In the genomic region with DNA sequence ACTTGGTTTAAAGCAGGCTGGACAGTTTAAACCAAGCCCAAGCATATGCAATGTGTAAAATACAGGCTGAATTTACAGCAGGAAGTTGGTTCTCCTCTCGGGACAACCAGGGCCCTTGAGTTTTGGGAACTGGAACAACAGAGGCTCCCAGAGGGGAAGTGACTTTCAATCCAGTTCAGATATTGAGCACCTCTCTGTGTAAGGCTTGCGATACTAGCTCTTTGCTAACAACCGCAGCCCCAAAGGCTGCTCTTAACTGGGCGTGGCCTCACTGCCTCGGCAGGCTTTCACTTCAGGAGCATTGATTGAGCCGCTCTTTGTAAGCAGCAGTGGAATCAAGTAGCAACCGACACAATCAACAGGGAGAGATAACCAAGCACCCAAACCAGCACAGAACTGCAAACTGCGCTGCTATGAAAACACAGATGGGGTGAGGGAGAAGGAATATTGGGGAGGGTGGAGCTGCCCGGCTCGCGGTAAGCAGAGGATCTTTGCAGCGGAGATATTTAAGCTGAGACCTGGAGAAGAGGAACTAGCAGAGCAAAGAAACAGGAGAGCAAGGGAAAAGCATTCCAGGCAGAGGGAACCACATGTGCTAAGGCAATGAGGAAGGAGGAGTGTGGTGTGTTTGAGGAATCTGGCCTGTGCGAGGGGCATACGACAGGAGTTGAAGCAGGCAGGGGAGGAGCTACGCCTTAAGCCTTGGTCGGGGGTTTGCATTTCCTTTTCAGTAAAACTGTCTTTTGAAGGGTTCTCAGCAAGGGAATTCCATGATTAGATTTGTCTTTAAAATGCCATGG, we compare ENCODE assay signal across 1 cellular context.
TF ChIP-seq lines count a peak whose summit lies in the region.

No MANE protein-coding gene starts in this region.

TF ChIP-seq in K562, 482 proteins besides CTCF, POLR2A, EP300 and RAD21 (continued from another document and continues in another):
- TF ChIP-seq, protein P1, sequence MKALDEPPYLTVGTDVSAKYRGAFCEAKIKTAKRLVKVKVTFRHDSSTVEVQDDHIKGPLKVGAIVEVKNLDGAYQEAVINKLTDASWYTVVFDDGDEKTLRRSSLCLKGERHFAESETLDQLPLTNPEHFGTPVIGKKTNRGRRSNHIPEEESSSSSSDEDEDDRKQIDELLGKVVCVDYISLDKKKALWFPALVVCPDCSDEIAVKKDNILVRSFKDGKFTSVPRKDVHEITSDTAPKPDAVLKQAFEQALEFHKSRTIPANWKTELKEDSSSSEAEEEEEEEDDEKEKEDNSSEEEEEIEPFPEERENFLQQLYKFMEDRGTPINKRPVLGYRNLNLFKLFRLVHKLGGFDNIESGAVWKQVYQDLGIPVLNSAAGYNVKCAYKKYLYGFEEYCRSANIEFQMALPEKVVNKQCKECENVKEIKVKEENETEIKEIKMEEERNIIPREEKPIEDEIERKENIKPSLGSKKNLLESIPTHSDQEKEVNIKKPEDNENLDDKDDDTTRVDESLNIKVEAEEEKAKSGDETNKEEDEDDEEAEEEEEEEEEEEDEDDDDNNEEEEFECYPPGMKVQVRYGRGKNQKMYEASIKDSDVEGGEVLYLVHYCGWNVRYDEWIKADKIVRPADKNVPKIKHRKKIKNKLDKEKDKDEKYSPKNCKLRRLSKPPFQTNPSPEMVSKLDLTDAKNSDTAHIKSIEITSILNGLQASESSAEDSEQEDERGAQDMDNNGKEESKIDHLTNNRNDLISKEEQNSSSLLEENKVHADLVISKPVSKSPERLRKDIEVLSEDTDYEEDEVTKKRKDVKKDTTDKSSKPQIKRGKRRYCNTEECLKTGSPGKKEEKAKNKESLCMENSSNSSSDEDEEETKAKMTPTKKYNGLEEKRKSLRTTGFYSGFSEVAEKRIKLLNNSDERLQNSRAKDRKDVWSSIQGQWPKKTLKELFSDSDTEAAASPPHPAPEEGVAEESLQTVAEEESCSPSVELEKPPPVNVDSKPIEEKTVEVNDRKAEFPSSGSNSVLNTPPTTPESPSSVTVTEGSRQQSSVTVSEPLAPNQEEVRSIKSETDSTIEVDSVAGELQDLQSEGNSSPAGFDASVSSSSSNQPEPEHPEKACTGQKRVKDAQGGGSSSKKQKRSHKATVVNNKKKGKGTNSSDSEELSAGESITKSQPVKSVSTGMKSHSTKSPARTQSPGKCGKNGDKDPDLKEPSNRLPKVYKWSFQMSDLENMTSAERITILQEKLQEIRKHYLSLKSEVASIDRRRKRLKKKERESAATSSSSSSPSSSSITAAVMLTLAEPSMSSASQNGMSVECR (CRISPR knock-in tag; IDR thresholded peaks at IDR 0.05), result no peak
- TF ChIP-seq KDM1A (IDR thresholded peaks at IDR 0.05) (peak; percentile 50 to 63; a peak in 2 of 4 replicates), TBP (optimal IDR thresholded peaks at IDR 0.05; ENCODE audit: low read depth, low read length) (peak; percentile 30), KAT8 (IDR thresholded peaks at IDR 0.05; ENCODE audit: low read depth) (no peak), RBM17 (IDR thresholded peaks at IDR 0.05; ENCODE audit: borderline replicate concordance, low read depth, low read length) (no peak), ZNF347 (CRISPR knock-in tag; IDR thresholded peaks at IDR 0.05; ENCODE audit: low read depth) (no peak), EWSR1 (IDR thresholded peaks at IDR 0.05; ENCODE audit: borderline replicate concordance, low read depth, partially characterized antibody) (no peak), CC2D1A (IDR thresholded peaks at IDR 0.05) (no peak), ZBTB8A (IDR thresholded peaks at IDR 0.05; ENCODE audit: partially characterized antibody) (no peak), KLF13 (tag; IDR thresholded peaks at IDR 0.05; ENCODE audit: borderline replicate concordance, low read depth) (no peak), BMI1 (IDR thresholded peaks at IDR 0.05; ENCODE audit: low read length) (no peak), GATA2 (CRISPR knock-in tag; IDR thresholded peaks at IDR 0.05) (no peak), FOS (IDR thresholded peaks at IDR 0.05; ENCODE audit: extremely low read depth, insufficient read length) (no peak), RBFOX2 (IDR thresholded peaks at IDR 0.05; ENCODE audit: low read depth, low read length) (no peak), POLR2AphosphoS5 (IDR thresholded peaks at IDR 0.05; ENCODE audit: control insufficient read depth, insufficient read depth, low read depth, low read length) (no peak), POLR2AphosphoS2 (IDR thresholded peaks at IDR 0.05; ENCODE audit: low read length) (no peak), LCOR (CRISPR knock-in tag; IDR thresholded peaks at IDR 0.05) (0 out of 2 replicates have a peak, but pooled peaks have one; percentile 47), SMC3 (conservative IDR thresholded peaks at IDR 0.05; ENCODE audit: insufficient read depth, low read depth, low read length) (no peak), MAFK (IDR thresholded peaks at IDR 0.05; ENCODE audit: low read length) (no peak), NR2C1 (IDR thresholded peaks at IDR 0.05) (no peak), NR2C1 (tag; IDR thresholded peaks at IDR 0.05) (no peak), SMARCB1 (IDR thresholded peaks at IDR 0.05; ENCODE audit: insufficient read length, low read depth) (no peak), PYGO2 (tag; IDR thresholded peaks at IDR 0.05) (no peak), FOXA1 (IDR thresholded peaks at IDR 0.05; ENCODE audit: borderline replicate concordance) (no peak), ZBED1 (IDR thresholded peaks at IDR 0.05) (no peak), SRSF9 (IDR thresholded peaks at IDR 0.05; ENCODE audit: borderline replicate concordance, low read depth, low read length) (no peak), NFE2 (IDR thresholded peaks at IDR 0.05; ENCODE audit: low read depth) (no peak), MCM5 (IDR thresholded peaks at IDR 0.05; ENCODE audit: low read depth) (no peak), COPS2 (conservative IDR thresholded peaks at IDR 0.05) (no peak), RCOR1 (IDR thresholded peaks at IDR 0.05; ENCODE audit: borderline replicate concordance in 1 of 2, low read depth in 2 of 2, low read length in 2 of 2) (peak in 1 of 2 experiments; percentile 57; a peak in 1 of 4 replicates), CBX3 (IDR thresholded peaks at IDR 0.05; ENCODE audit: borderline replicate concordance in 1 of 2, low read length in 2 of 2) (no peak), TCF7 (IDR thresholded peaks at IDR 0.05; ENCODE audit: borderline replicate concordance) (no peak)
- TF ChIP-seq, protein P2, sequence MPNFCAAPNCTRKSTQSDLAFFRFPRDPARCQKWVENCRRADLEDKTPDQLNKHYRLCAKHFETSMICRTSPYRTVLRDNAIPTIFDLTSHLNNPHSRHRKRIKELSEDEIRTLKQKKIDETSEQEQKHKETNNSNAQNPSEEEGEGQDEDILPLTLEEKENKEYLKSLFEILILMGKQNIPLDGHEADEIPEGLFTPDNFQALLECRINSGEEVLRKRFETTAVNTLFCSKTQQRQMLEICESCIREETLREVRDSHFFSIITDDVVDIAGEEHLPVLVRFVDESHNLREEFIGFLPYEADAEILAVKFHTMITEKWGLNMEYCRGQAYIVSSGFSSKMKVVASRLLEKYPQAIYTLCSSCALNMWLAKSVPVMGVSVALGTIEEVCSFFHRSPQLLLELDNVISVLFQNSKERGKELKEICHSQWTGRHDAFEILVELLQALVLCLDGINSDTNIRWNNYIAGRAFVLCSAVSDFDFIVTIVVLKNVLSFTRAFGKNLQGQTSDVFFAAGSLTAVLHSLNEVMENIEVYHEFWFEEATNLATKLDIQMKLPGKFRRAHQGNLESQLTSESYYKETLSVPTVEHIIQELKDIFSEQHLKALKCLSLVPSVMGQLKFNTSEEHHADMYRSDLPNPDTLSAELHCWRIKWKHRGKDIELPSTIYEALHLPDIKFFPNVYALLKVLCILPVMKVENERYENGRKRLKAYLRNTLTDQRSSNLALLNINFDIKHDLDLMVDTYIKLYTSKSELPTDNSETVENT (CRISPR knock-in tag; IDR thresholded peaks at IDR 0.05), result no peak
- TF ChIP-seq, protein P3, sequence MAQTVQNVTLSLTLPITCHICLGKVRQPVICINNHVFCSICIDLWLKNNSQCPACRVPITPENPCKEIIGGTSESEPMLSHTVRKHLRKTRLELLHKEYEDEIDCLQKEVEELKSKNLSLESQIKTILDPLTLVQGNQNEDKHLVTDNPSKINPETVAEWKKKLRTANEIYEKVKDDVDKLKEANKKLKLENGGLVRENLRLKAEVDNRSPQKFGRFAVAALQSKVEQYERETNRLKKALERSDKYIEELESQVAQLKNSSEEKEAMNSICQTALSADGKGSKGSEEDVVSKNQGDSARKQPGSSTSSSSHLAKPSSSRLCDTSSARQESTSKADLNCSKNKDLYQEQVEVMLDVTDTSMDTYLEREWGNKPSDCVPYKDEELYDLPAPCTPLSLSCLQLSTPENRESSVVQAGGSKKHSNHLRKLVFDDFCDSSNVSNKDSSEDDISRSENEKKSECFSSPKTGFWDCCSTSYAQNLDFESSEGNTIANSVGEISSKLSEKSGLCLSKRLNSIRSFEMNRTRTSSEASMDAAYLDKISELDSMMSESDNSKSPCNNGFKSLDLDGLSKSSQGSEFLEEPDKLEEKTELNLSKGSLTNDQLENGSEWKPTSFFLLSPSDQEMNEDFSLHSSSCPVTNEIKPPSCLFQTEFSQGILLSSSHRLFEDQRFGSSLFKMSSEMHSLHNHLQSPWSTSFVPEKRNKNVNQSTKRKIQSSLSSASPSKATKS (CRISPR knock-in tag; IDR thresholded peaks at IDR 0.05), result no peak
- TF ChIP-seq, protein P4, sequence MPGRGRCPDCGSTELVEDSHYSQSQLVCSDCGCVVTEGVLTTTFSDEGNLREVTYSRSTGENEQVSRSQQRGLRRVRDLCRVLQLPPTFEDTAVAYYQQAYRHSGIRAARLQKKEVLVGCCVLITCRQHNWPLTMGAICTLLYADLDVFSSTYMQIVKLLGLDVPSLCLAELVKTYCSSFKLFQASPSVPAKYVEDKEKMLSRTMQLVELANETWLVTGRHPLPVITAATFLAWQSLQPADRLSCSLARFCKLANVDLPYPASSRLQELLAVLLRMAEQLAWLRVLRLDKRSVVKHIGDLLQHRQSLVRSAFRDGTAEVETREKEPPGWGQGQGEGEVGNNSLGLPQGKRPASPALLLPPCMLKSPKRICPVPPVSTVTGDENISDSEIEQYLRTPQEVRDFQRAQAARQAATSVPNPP (IDR thresholded peaks at IDR 0.05; ENCODE audit: borderline replicate concordance, insufficient read depth, insufficient read length), result no peak
- TF ChIP-seq, protein P5, sequence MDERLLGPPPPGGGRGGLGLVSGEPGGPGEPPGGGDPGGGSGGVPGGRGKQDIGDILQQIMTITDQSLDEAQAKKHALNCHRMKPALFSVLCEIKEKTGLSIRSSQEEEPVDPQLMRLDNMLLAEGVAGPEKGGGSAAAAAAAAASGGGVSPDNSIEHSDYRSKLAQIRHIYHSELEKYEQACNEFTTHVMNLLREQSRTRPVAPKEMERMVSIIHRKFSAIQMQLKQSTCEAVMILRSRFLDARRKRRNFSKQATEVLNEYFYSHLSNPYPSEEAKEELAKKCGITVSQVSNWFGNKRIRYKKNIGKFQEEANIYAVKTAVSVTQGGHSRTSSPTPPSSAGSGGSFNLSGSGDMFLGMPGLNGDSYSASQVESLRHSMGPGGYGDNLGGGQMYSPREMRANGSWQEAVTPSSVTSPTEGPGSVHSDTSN (CRISPR knock-in tag; IDR thresholded peaks at IDR 0.05; ENCODE audit: low read depth), result no peak
- TF ChIP-seq, protein P5 (tag; conservative IDR thresholded peaks at IDR 0.05; ENCODE audit: low read depth), result 0 out of 2 replicates have a peak, but pooled peaks have one; percentile 5
- TF ChIP-seq, protein P6, sequence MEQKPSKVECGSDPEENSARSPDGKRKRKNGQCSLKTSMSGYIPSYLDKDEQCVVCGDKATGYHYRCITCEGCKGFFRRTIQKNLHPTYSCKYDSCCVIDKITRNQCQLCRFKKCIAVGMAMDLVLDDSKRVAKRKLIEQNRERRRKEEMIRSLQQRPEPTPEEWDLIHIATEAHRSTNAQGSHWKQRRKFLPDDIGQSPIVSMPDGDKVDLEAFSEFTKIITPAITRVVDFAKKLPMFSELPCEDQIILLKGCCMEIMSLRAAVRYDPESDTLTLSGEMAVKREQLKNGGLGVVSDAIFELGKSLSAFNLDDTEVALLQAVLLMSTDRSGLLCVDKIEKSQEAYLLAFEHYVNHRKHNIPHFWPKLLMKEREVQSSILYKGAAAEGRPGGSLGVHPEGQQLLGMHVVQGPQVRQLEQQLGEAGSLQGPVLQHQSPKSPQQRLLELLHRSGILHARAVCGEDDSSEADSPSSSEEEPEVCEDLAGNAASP (IDR thresholded peaks at IDR 0.05), result no peak
- TF ChIP-seq, protein P7, sequence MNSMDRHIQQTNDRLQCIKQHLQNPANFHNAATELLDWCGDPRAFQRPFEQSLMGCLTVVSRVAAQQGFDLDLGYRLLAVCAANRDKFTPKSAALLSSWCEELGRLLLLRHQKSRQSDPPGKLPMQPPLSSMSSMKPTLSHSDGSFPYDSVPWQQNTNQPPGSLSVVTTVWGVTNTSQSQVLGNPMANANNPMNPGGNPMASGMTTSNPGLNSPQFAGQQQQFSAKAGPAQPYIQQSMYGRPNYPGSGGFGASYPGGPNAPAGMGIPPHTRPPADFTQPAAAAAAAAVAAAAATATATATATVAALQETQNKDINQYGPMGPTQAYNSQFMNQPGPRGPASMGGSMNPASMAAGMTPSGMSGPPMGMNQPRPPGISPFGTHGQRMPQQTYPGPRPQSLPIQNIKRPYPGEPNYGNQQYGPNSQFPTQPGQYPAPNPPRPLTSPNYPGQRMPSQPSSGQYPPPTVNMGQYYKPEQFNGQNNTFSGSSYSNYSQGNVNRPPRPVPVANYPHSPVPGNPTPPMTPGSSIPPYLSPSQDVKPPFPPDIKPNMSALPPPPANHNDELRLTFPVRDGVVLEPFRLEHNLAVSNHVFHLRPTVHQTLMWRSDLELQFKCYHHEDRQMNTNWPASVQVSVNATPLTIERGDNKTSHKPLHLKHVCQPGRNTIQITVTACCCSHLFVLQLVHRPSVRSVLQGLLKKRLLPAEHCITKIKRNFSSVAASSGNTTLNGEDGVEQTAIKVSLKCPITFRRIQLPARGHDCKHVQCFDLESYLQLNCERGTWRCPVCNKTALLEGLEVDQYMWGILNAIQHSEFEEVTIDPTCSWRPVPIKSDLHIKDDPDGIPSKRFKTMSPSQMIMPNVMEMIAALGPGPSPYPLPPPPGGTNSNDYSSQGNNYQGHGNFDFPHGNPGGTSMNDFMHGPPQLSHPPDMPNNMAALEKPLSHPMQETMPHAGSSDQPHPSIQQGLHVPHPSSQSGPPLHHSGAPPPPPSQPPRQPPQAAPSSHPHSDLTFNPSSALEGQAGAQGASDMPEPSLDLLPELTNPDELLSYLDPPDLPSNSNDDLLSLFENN (IDR thresholded peaks at IDR 0.05; ENCODE audit: low read depth in 2 of 2, low read length in 2 of 2), result no peak
- TF ChIP-seq, protein P8, sequence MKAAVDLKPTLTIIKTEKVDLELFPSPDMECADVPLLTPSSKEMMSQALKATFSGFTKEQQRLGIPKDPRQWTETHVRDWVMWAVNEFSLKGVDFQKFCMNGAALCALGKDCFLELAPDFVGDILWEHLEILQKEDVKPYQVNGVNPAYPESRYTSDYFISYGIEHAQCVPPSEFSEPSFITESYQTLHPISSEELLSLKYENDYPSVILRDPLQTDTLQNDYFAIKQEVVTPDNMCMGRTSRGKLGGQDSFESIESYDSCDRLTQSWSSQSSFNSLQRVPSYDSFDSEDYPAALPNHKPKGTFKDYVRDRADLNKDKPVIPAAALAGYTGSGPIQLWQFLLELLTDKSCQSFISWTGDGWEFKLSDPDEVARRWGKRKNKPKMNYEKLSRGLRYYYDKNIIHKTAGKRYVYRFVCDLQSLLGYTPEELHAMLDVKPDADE (conservative IDR thresholded peaks at IDR 0.05; ENCODE audit: control insufficient read depth, low read depth, low read length), result no peak
